2 cellular contexts compared by ENCODE assay signal in the genomic region with DNA sequence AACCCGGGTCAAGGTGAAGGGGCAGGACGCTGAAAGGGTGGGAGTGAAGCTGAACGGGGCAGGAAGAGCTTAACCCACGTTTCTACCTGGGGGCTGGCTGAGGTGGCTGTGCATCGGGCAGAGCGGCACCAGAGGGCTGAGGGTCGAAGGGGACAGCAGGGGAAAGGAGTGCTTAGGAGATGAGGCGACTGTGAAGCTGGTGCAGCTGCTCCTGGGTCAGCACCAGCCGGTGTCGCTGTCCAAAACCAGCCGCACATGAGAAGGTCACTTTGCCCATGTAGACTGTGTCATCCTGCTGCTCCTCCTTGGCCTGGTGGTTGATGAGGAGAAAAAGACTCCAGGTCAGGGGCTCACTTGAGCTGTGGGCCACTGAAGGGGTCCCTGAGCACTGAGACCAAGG.
TF ChIP-seq lines count a peak whose summit lies in the region.

No MANE protein-coding gene starts in this region.

TF ChIP-seq in IMR-90, 13 proteins besides CTCF, POLR2A, EP300 and RAD21:
- TF ChIP-seq CHD1 (IDR thresholded peaks at IDR 0.05; ENCODE audit: low read depth, low read length) (no peak), MAFK (IDR thresholded peaks at IDR 0.05; ENCODE audit: low read depth, low read length) (no peak), FOS (IDR thresholded peaks at IDR 0.05; ENCODE audit: low read depth, low read length) (no peak), BHLHE40 (IDR thresholded peaks at IDR 0.05; ENCODE audit: low read depth, low read length) (no peak), MAZ (IDR thresholded peaks at IDR 0.05; ENCODE audit: borderline replicate concordance, low read depth, low read length) (no peak), RCOR1 (IDR thresholded peaks at IDR 0.05; ENCODE audit: insufficient replicate concordance, low read length) (no peak), MXI1 (IDR thresholded peaks at IDR 0.05; ENCODE audit: borderline replicate concordance, low read depth, low read length) (no peak), CEBPB (IDR thresholded peaks at IDR 0.05; ENCODE audit: low read depth, low read length) (no peak), RFX5 (IDR thresholded peaks at IDR 0.05; ENCODE audit: low read depth, low read length) (no peak), SMC3 (IDR thresholded peaks at IDR 0.05; ENCODE audit: low read depth, low read length) (no peak), NFE2L2 (IDR thresholded peaks at IDR 0.05; ENCODE audit: low read depth, low read length) (no peak)
- TF ChIP-seq, protein P1, sequence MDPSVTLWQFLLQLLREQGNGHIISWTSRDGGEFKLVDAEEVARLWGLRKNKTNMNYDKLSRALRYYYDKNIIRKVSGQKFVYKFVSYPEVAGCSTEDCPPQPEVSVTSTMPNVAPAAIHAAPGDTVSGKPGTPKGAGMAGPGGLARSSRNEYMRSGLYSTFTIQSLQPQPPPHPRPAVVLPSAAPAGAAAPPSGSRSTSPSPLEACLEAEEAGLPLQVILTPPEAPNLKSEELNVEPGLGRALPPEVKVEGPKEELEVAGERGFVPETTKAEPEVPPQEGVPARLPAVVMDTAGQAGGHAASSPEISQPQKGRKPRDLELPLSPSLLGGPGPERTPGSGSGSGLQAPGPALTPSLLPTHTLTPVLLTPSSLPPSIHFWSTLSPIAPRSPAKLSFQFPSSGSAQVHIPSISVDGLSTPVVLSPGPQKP (IDR thresholded peaks at IDR 0.05; ENCODE audit: borderline replicate concordance, low read depth, low read length) = no peak
- TF ChIP-seq, protein P2, sequence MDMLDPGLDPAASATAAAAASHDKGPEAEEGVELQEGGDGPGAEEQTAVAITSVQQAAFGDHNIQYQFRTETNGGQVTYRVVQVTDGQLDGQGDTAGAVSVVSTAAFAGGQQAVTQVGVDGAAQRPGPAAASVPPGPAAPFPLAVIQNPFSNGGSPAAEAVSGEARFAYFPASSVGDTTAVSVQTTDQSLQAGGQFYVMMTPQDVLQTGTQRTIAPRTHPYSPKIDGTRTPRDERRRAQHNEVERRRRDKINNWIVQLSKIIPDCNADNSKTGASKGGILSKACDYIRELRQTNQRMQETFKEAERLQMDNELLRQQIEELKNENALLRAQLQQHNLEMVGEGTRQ (IDR thresholded peaks at IDR 0.05; ENCODE audit: low read depth, low read length) = no peak

TF ChIP-seq in GM12878, 131 proteins besides CTCF, POLR2A, EP300 and RAD21:
- no peak for TF ChIP-seq TBL1XR1 (IDR thresholded peaks at IDR 0.05; ENCODE audit: low read depth, low read length)
- no peak for TF ChIP-seq MEF2B (IDR thresholded peaks at IDR 0.05; ENCODE audit: partially characterized antibody, poor library complexity, severe bottlenecking)
- TF ChIP-seq ZSCAN29 (IDR thresholded peaks at IDR 0.05) = no peak
- TF ChIP-seq SMC3 (IDR thresholded peaks at IDR 0.05; ENCODE audit: borderline replicate concordance, low read length) = no peak
- TF ChIP-seq IKZF2 (IDR thresholded peaks at IDR 0.05) = no peak
- no peak for TF ChIP-seq SREBF2 (IDR thresholded peaks at IDR 0.05; ENCODE audit: low read length)
- TF ChIP-seq, protein P3, sequence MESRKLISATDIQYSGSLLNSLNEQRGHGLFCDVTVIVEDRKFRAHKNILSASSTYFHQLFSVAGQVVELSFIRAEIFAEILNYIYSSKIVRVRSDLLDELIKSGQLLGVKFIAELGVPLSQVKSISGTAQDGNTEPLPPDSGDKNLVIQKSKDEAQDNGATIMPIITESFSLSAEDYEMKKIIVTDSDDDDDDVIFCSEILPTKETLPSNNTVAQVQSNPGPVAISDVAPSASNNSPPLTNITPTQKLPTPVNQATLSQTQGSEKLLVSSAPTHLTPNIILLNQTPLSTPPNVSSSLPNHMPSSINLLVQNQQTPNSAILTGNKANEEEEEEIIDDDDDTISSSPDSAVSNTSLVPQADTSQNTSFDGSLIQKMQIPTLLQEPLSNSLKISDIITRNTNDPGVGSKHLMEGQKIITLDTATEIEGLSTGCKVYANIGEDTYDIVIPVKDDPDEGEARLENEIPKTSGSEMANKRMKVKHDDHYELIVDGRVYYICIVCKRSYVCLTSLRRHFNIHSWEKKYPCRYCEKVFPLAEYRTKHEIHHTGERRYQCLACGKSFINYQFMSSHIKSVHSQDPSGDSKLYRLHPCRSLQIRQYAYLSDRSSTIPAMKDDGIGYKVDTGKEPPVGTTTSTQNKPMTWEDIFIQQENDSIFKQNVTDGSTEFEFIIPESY (IDR thresholded peaks at IDR 0.05) = no peak
- TF ChIP-seq FOS (IDR thresholded peaks at IDR 0.05; ENCODE audit: borderline replicate concordance, extremely low read depth, insufficient read length) = no peak
